ENCODE assay signal across 26 cellular contexts in the genomic region with DNA sequence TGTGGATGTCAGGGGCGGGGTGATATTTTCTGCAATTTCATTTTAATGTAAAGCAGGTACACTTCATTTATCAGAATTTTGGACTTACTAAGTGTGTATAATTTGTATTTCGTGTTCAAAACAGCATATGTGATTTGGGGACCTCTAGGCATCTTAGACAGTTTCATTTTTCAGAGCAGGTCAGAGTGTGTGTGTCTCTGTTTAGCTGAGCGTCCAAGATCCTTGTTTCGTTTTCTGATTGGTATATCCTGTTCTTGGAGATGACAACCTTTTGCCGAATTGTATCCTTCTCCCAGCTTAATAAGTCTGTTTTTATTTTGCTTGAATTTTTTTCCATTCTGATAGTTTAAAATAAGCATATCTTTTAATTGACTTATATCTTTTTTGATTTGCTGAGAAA.
"Had no signal": no experiment of that assay in that cellular context is flagged by ENCODE, and none has a peak within 500 bp of the region (broad histone marks: within the 10 kb centered on the region; RNA-seq: fewer than 3 reads in every experiment).

No MANE protein-coding gene starts in this region.

- DNase-seq: colonic mucosa; effector CD8-positive, alpha-beta T cell; esophagus squamous epithelium; foreskin melanocyte; hypothalamus; immature natural killer cell; islet precursor cell; mesenchymal stem cell; mucosa of descending colon; naive B cell; nephron progenitor cell; nucleus accumbens; right lobe of liver; small intestine; stimulated activated CD4-positive, alpha-beta T cell treated with anti-CD3 and anti-CD28 coated beads, Interleukin-15, amount 100 ng/mL, for 24 hours; stimulated activated CD4-positive, alpha-beta T cell treated with anti-CD3 and anti-CD28 coated beads, Interleukin-2, amount 100 ng/mL, for 48 hours; stimulated activated naive B cell treated with anti-CD40 and anti-IgM and Interleukin-4, amounts not matched to agents 10 μg/mL and 1 μg/mL and 100 μg/mL, for 72 hours; upper lobe of left lung; uterus had no signal

- H3K9me3 ChIP-seq: colonic mucosa, esophagus squamous epithelium, mucosa of descending colon, prostate gland, right lobe of liver, thoracic aorta, tibial nerve, upper lobe of left lung, uterus had no signal

- H3K4me3 Mint-ChIP-seq: dendritic cell treated with granulocyte-macrophage colony-stimulating factor and Interleukin-4, amounts not matched to agents 40 ng/mL and 50 ng/mL, for 4 days; immature natural killer cell; mesothelial cell of epicardium; naive B cell; nephron progenitor cell; stimulated activated naive B cell treated with anti-CD40 and anti-IgM and Interleukin-4, amounts not matched to agents 10 μg/mL and 1 μg/mL and 100 μg/mL, for 72 hours; stimulated activated naive CD8-positive, alpha-beta T cell treated with anti-CD3 and anti-CD28 coated beads, Interleukin-15, Interleukin-2, amounts not matched to agents 100 ng/mL and 50 ng/mL, for 24 hours had no signal

- H3K4me1 Mint-ChIP-seq: immature natural killer cell; naive B cell; nephron progenitor cell; stimulated activated naive B cell treated with anti-CD40 and anti-IgM and Interleukin-4, amounts not matched to agents 10 μg/mL and 1 μg/mL and 100 μg/mL, for 72 hours had no signal

- H3K9me3 Mint-ChIP-seq: dendritic cell treated with granulocyte-macrophage colony-stimulating factor and Interleukin-4, amounts not matched to agents 40 ng/mL and 50 ng/mL, for 4 days; mesothelial cell of epicardium; nephron progenitor cell; stimulated activated naive CD8-positive, alpha-beta T cell treated with anti-CD3 and anti-CD28 coated beads, Interleukin-15, Interleukin-2, amounts not matched to agents 100 ng/mL and 50 ng/mL, for 24 hours had no signal

- H3K4me1 ChIP-seq: colonic mucosa, esophagus squamous epithelium, prostate gland, right lobe of liver, tibial nerve, upper lobe of left lung, uterus had no signal

- H3K27me3 Mint-ChIP-seq: dendritic cell treated with granulocyte-macrophage colony-stimulating factor and Interleukin-4, amounts not matched to agents 40 ng/mL and 50 ng/mL, for 4 days; naive B cell; stimulated activated naive B cell treated with anti-CD40 and anti-IgM and Interleukin-4, amounts not matched to agents 10 μg/mL and 1 μg/mL and 100 μg/mL, for 72 hours; stimulated activated naive CD8-positive, alpha-beta T cell treated with anti-CD3 and anti-CD28 coated beads, Interleukin-15, Interleukin-2, amounts not matched to agents 100 ng/mL and 50 ng/mL, for 24 hours had no signal

- H3K36me3 Mint-ChIP-seq: immature natural killer cell; mesothelial cell of epicardium; naive B cell; stimulated activated naive B cell treated with anti-CD40 and anti-IgM and Interleukin-4, amounts not matched to agents 10 μg/mL and 1 μg/mL and 100 μg/mL, for 72 hours had no signal

- ATAC-seq: mucosa of descending colon; right lobe of liver; stimulated activated naive B cell treated with anti-CD40 and anti-IgM and Interleukin-4, amounts not matched to agents 10 μg/mL and 1 μg/mL and 100 μg/mL, for 72 hours had no signal

- FAIRE-seq: endothelial cell of umbilical vein, small intestine had no signal

- H3K27ac Mint-ChIP-seq: dendritic cell treated with granulocyte-macrophage colony-stimulating factor and Interleukin-4, amounts not matched to agents 40 ng/mL and 50 ng/mL, for 4 days; immature natural killer cell; mesothelial cell of epicardium; naive B cell; nephron progenitor cell; stimulated activated naive B cell treated with anti-CD40 and anti-IgM and Interleukin-4, amounts not matched to agents 10 μg/mL and 1 μg/mL and 100 μg/mL, for 72 hours; stimulated activated naive CD8-positive, alpha-beta T cell treated with anti-CD3 and anti-CD28 coated beads, Interleukin-15, Interleukin-2, amounts not matched to agents 100 ng/mL and 50 ng/mL, for 24 hours had no signal

- H3K27me3 ChIP-seq: colonic mucosa, esophagus squamous epithelium, right lobe of liver, tibial nerve, upper lobe of left lung, uterus had no signal

- H3K27ac ChIP-seq: colonic mucosa, esophagus squamous epithelium, prostate gland, right lobe of liver, thoracic aorta, tibial nerve, upper lobe of left lung, uterus had no signal

- H3K36me3 ChIP-seq: colonic mucosa, esophagus squamous epithelium, prostate gland, right lobe of liver, thoracic aorta, tibial nerve, upper lobe of left lung, uterus had no signal

- H3K4me3 ChIP-seq: colonic mucosa, esophagus squamous epithelium, mucosa of descending colon, prostate gland, right lobe of liver, thoracic aorta, tibial nerve, upper lobe of left lung, uterus had no signal
